In the genomic region with DNA sequence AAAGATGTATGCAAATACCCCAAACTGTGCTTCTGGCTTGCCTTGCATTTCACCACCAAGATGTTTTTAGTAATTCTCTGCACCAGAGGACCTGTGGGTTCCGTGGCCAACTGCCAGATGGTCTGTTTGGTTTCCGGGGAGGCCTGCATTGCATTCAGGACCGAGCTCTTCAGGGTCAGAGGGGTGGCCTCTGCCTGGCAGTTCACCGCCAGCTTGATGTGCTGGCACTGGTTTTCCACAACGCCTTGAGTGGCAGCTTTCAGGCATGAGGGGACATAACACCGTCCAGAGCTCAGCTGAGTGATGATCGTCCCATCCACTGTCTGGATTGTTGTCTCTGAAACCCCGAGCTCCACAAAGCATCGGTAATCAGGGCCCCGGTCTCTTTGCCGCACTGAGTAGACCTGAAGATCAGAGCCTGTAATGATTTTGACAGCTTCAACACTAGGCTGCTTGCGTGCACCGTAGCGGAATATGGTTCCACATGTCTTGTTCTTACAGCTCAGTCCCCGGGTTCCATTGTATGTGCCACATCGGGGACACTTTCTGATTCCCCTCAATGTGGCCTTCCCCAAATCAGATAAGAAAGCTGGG, we compare ENCODE assay signal across 1 cellular context.
TF ChIP-seq lines count a peak whose summit lies in the region.

No MANE protein-coding gene starts in this region.

TF ChIP-seq in GM12878, 131 proteins besides CTCF, POLR2A, EP300 and RAD21 (continued from another document):
- TF ChIP-seq, protein P1, sequence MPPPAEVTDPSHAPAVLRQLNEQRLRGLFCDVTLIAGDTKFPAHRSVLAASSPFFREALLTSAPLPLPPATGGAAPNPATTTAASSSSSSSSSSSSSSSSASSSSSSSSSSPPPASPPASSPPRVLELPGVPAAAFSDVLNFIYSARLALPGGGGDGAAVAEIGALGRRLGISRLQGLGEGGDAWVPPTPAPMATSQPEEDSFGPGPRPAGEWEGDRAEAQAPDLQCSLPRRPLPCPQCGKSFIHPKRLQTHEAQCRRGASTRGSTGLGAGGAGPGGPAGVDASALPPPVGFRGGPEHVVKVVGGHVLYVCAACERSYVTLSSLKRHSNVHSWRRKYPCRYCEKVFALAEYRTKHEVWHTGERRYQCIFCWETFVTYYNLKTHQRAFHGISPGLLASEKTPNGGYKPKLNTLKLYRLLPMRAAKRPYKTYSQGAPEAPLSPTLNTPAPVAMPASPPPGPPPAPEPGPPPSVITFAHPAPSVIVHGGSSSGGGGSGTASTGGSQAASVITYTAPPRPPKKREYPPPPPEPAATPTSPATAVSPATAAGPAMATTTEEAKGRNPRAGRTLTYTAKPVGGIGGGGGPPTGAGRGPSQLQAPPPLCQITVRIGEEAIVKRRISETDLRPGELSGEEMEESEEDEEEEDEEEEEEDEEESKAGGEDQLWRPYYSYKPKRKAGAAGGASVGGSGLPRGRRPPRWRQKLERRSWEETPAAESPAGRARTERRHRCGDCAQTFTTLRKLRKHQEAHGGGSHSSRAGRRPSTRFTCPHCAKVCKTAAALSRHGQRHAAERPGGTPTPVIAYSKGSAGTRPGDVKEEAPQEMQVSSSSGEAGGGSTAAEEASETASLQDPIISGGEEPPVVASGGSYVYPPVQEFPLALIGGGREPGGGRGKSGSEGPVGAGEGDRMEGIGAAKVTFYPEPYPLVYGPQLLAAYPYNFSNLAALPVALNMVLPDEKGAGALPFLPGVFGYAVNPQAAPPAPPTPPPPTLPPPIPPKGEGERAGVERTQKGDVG (CRISPR knock-in tag; IDR thresholded peaks at IDR 0.05) = no peak
- TF ChIP-seq TBL1XR1 (IDR thresholded peaks at IDR 0.05; ENCODE audit: low read depth, low read length) (no peak), ATF2 (IDR thresholded peaks at IDR 0.05; ENCODE audit: low read length) (peak; percentile 56; the same call in 1 of the 2 replicates), MEF2A (IDR thresholded peaks at IDR 0.05; ENCODE audit: insufficient read depth, low read depth, low read length) (0 out of 2 replicates have a peak, but pooled peaks have one; percentile 54), TAF1 (IDR thresholded peaks at IDR 0.05; ENCODE audit: borderline replicate concordance, low read depth, low read length) (peak; percentile 70), POU2F2 (IDR thresholded peaks at IDR 0.05; ENCODE audit: borderline replicate concordance, low read depth, low read length) (peak; percentile 97), EED (IDR thresholded peaks at IDR 0.05; ENCODE audit: low read depth) (peak; percentile 64), BHLHE40 (IDR thresholded peaks at IDR 0.05; ENCODE audit: borderline replicate concordance in 1 of 2, low read depth in 2 of 2, low read length in 1 of 2) (peak in 1 of 2 experiments; percentile 17; a peak in 1 of 4 replicates), TARDBP (IDR thresholded peaks at IDR 0.05; ENCODE audit: borderline replicate concordance) (no peak), IKZF2 (IDR thresholded peaks at IDR 0.05) (no peak)
- TF ChIP-seq, protein P2, sequence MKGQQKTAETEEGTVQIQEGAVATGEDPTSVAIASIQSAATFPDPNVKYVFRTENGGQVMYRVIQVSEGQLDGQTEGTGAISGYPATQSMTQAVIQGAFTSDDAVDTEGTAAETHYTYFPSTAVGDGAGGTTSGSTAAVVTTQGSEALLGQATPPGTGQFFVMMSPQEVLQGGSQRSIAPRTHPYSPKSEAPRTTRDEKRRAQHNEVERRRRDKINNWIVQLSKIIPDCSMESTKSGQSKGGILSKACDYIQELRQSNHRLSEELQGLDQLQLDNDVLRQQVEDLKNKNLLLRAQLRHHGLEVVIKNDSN (IDR thresholded peaks at IDR 0.05; ENCODE audit: borderline replicate concordance, extremely low read length, insufficient read depth, low read depth, low read length) = no peak
